10 cellular contexts compared by ENCODE assay signal in genomic region chr15:26628879-26629529, GRCh38.
DNase-seq lines count a peak whose midpoint lies in the region; ATAC-seq, FAIRE-seq and TF ChIP-seq lines count a peak whose summit lies in the region.
"Had no signal": no experiment of that assay in that cellular context is flagged by ENCODE, and none has a peak within 500 bp of the region (broad histone marks: within the 10 kb centered on the region; RNA-seq: fewer than 3 reads in every experiment).

No MANE protein-coding gene starts in this region.

- no peak overlapping the region for H2BK120ac ChIP-seq in H1 (replicated peaks; ENCODE audit: low read depth, low read length)

- peak overlapping the region; percentile 76 for H4K8ac ChIP-seq in H1 (ENCODE audit: extremely low read depth, insufficient read depth, low read length)

- peak; percentile 84 to 95 for ATAC-seq in lower lobe of right lung

- peaks cover 0 to 83% of the 10 kb centered on the region in 2 experiments; a peak in 2 of 4 replicates for H3K79me2 ChIP-seq in H1 (ENCODE audit: control insufficient read depth in 1 of 2, insufficient read depth in 2 of 2, low read length in 2 of 2)

- H2AFZ ChIP-seq in H1 (ENCODE audit: low read length): no peak overlapping the region

- H2BK5ac ChIP-seq in H1 (ENCODE audit: low read depth, low read length): peak overlapping the region; percentile 55; the same call in 1 of the 2 replicates

- in situ Hi-C loops in HAP-1 (cut with MboI; ENCODE audit: low sequenced_read_pairs): no loop called here

- H3K4me2 ChIP-seq in H1 (ENCODE audit: insufficient read depth in 1 of 2, low read depth in 2 of 2, low read length in 2 of 2): peak overlapping the region in 1 of 2 experiments; percentile 7; a peak in 1 of 4 replicates

- POLR2A ChIA-PET in H1 (lab: Charles Lee; ENCODE audit: partially characterized antibody): interaction anchor here (0.7 to 1.2 kb wide), 4 partner anchors 9 to 137 kb away, joined by 3 to 4 read pairs (median 3); no protein-coding TSS in a partner anchor

- H3K4me3 ChIP-seq in H1 (ENCODE audit: extremely low read depth in 1 of 4, insufficient read depth in 2 of 4, low read depth in 3 of 4, low read length in 4 of 4): peak overlapping the region in 1 of 4 experiments; percentile 29; a peak in 1 of 8 replicates
- H3K4me3 ChIP-seq in lower lobe of right lung: peak overlapping the region; percentile 42
- no peak overlapping the region for H3K4me3 ChIP-seq in uterus
- no peak overlapping the region for H3K4me3 ChIP-seq in HAP-1

- DNase-seq in stimulated activated CD4-positive, alpha-beta T cell treated with anti-CD3 and anti-CD28 coated beads, Interleukin-15, amount 100 ng/mL, for 24 hours: peak; percentile 11
- no peak for DNase-seq in stimulated activated CD4-positive, alpha-beta T cell treated with anti-CD3 and anti-CD28 coated beads, Interleukin-2, amount 100 ng/mL, for 48 hours
- peak; percentile 51 to 86 for DNase-seq in H1 (ENCODE audit: low read depth in 1 of 2, low spot score in 2 of 2)
- DNase-seq in lower lobe of right lung: peak; percentile 85
- DNase-seq in uterus: peak; percentile 22 to 73
- DNase-seq in GDM1 (lab: John Stamatoyannopoulos, UW): no peak
- no peak for DNase-seq in COLO668 (lab: John Stamatoyannopoulos, UW; ENCODE audit: unreplicated experiment)
- DNase-seq in HAP-1 (ENCODE audit: low spot score in 2 of 2): no peak
- DNase-seq: Calu3 had no signal

- WGBS in H1 (ENCODE audit: extremely low coverage in 1 of 2, insufficient coverage in 1 of 2, insufficient read length in 1 of 2, insufficient replicate concordance in 2 of 2, low coverage in 1 of 2, low lambda C conversion rate in 2 of 2, missing lambda C conversion rate in 1 of 2), 2 experiments: 80% methylated on average over 23 of the region's 41 CpGs; no CpG with 5 or more reads in 1 of the 2 experiments

- no peak for TF ChIP-seq CTCF in H1 (IDR thresholded peaks at IDR 0.05; ENCODE audit: control extremely low read depth in 1 of 3, insufficient read depth in 1 of 3, low read depth in 1 of 3, low read length in 3 of 3)
- no peak for TF ChIP-seq CTCF in lower lobe of right lung (IDR thresholded peaks at IDR 0.05)
- no peak for TF ChIP-seq CTCF in uterus (IDR thresholded peaks at IDR 0.05)

- H3K4me1 ChIP-seq in H1 (replicated peaks in 1 of 4; ENCODE audit: control insufficient read depth in 3 of 4, insufficient read depth in 4 of 4, low read length in 3 of 4): peaks cover 11 to 19% (median 16%) of the 10 kb centered on the region in 4 experiments
- H3K4me1 ChIP-seq in lower lobe of right lung: no peaks in the 10 kb centered on the region
- H3K4me1 ChIP-seq in uterus: no peaks in the 10 kb centered on the region
- no peaks in the 10 kb centered on the region for H3K4me1 ChIP-seq in HAP-1

- H3K27me3 ChIP-seq in H1 (replicated peaks in 1 of 4; ENCODE audit: control insufficient read depth in 3 of 4, extremely low read depth in 1 of 4, insufficient read depth in 3 of 4, low read length in 3 of 4) (no peaks in the 10 kb centered on the region), lower lobe of right lung (ENCODE audit: low read depth) (no peaks in the 10 kb centered on the region), uterus (no peaks in the 10 kb centered on the region), HAP-1 (ENCODE audit: low read depth) (no peaks in the 10 kb centered on the region)

- no peaks in the 10 kb centered on the region; the same call in 1 of the 2 replicates for H3K23me2 ChIP-seq in H1 (ENCODE audit: low read depth, low read length)

- no peak overlapping the region for H3K14ac ChIP-seq in H1 (ENCODE audit: insufficient read length)

- no peak overlapping the region for H2BK15ac ChIP-seq in H1 (ENCODE audit: low read length)

- no peak for TF ChIP-seq POLR2A in H1 (IDR thresholded peaks at IDR 0.05; ENCODE audit: control extremely low read depth in 1 of 2, low read depth in 2 of 2, low read length in 2 of 2)
- TF ChIP-seq POLR2A in uterus (IDR thresholded peaks at IDR 0.05): no peak

- intact Hi-C loops in lower lobe of right lung (cut with DNase I) (no loop called here), uterus (cut with DNase I; ENCODE audit: low total_unique reads) (no loop called here)

- H4K91ac ChIP-seq in H1 (replicated peaks; ENCODE audit: insufficient read length, low read length): no peak overlapping the region

- no peak for TF ChIP-seq RAD21 in H1 (IDR thresholded peaks at IDR 0.05 in 1 of 2, conservative IDR thresholded peaks at IDR 0.05 in 1 of 2; ENCODE audit: low read depth in 2 of 2, low read length in 2 of 2)

- peak overlapping the region; percentile 11; the same call in 1 of the 2 replicates for H2BK12ac ChIP-seq in H1 (ENCODE audit: low read depth, low read length)

- H2BK20ac ChIP-seq in H1 (ENCODE audit: low read length): 0 out of 2 replicates have a peak overlapping the region, but pooled peaks have one; percentile 51

- H4K5ac ChIP-seq in H1 (ENCODE audit: insufficient read length, low read depth, low read length): no peak overlapping the region

- H3K56ac ChIP-seq in H1 (replicated peaks; ENCODE audit: insufficient read length, low read depth, low read length): no peak overlapping the region

- no peak overlapping the region for H2AK5ac ChIP-seq in H1 (ENCODE audit: low read depth, low read length)

- H3K36me3 ChIP-seq in H1 (ENCODE audit: control insufficient read depth in 2 of 4, insufficient read depth in 4 of 4, low read length in 3 of 4): peaks cover 0 to 3% (median 0%) of the 10 kb centered on the region in 4 experiments; a peak in 1 of 8 replicates
- H3K36me3 ChIP-seq in lower lobe of right lung: no peaks in the 10 kb centered on the region
- H3K36me3 ChIP-seq in uterus: no peaks in the 10 kb centered on the region
- H3K36me3 ChIP-seq in HAP-1 (replicated peaks): no peaks in the 10 kb centered on the region

- no peak overlapping the region for H3K4ac ChIP-seq in H1 (replicated peaks; ENCODE audit: insufficient read length, low read depth, low read length)

- H3K18ac ChIP-seq in H1 (ENCODE audit: extremely low read depth, low read length): no peak overlapping the region

- peaks cover 0 to under 1% of the 10 kb centered on the region in 2 experiments for H4K20me1 ChIP-seq in H1 (replicated peaks in 1 of 2; ENCODE audit: control insufficient read depth in 1 of 2, insufficient read depth in 2 of 2, low read length in 2 of 2)

- no peak overlapping the region for H3K9ac ChIP-seq in H1 (replicated peaks in 1 of 4; ENCODE audit: extremely low read depth in 1 of 4, low read depth in 3 of 4, low read length in 3 of 4)

- H3K23ac ChIP-seq in H1 (ENCODE audit: insufficient read length): no peak overlapping the region

- no peaks in the 10 kb centered on the region for H3K9me3 ChIP-seq in H1 (ENCODE audit: insufficient read depth in 2 of 2, low read depth in 1 of 2, low read length in 1 of 2)
- peaks cover 6% of the 10 kb centered on the region for H3K9me3 ChIP-seq in lower lobe of right lung
- no peaks in the 10 kb centered on the region for H3K9me3 ChIP-seq in uterus
- no peaks in the 10 kb centered on the region for H3K9me3 ChIP-seq in HAP-1

- TF ChIP-seq EP300 in H1 (IDR thresholded peaks at IDR 0.05; ENCODE audit: borderline replicate concordance in 1 of 2, low read depth in 2 of 2, low read length in 2 of 2): no peak

- H3K27ac ChIP-seq in H1 (ENCODE audit: low read depth, low read length): no peak overlapping the region
- H3K27ac ChIP-seq in lower lobe of right lung: peak overlapping the region; percentile 53
- no peak overlapping the region for H3K27ac ChIP-seq in uterus

- no peak for FAIRE-seq in H1 (lab: Jason Lieb, UNC)
- FAIRE-seq: TTC549 had no signal

- peaks cover 2% of the 10 kb centered on the region for H3K79me1 ChIP-seq in H1 (ENCODE audit: low read depth, low read length)

- CTCF ChIA-PET in H1 (lab: Charles Lee; ENCODE audit: partially characterized antibody): interaction anchor here (0.5 to 1.4 kb wide), 6 partner anchors 8 to 1618 kb away, joined by 3 to 6 read pairs (median 3); no protein-coding TSS in a partner anchor

TF ChIP-seq in H1, 55 proteins besides CTCF, POLR2A, EP300 and RAD21:
- peak; percentile 45; the same call in 1 of the 2 replicates for TF ChIP-seq TAF1 (IDR thresholded peaks at IDR 0.05; ENCODE audit: low read depth, low read length)
- TF ChIP-seq CREB1 (IDR thresholded peaks at IDR 0.05): no peak
- TF ChIP-seq E2F6 (IDR thresholded peaks at IDR 0.05): no peak
- TF ChIP-seq SIRT6 (IDR thresholded peaks at IDR 0.05; ENCODE audit: low read length): no peak

Comparison
In these comparisons a context has a peak if more than half of its experiments do, and no peak if none do; other contexts are left out.
1. DNase-seq: peak in stimulated activated CD4-positive, alpha-beta T cell treated with anti-CD3 and anti-CD28 coated beads, Interleukin-15, amount 100 ng/mL, for 24 hours (single experiment), H1 (2 of 2), lower lobe of right lung (single experiment) and uterus (2 of 2); none in stimulated activated CD4-positive, alpha-beta T cell treated with anti-CD3 and anti-CD28 coated beads, Interleukin-2, amount 100 ng/mL, for 48 hours (0 of 2), GDM1 (single experiment), COLO668 (single experiment) and HAP-1 (0 of 2).